Comparison of ENCODE assay signal across 28 cellular contexts in genomic region chr1:8839990-8840389, GRCh38.
"Had no signal": no experiment of that assay in that cellular context is flagged by ENCODE, and none has a peak within 500 bp of the region (broad histone marks: within the 10 kb centered on the region; RNA-seq: fewer than 3 reads in every experiment).

No MANE protein-coding gene starts in this region.

- H3K27me3 Mint-ChIP-seq: effector memory CD8-positive, alpha-beta T cell had no signal

- H3K36me3 ChIP-seq: colonic mucosa, esophagus squamous epithelium, gastrocnemius medialis, heart left ventricle, left lung, lower lobe of right lung had no signal

- H3K4me1 Mint-ChIP-seq: endodermal cell, immature natural killer cell had no signal

- H3K4me2 ChIP-seq: hepatocyte had no signal

- DNase-seq: cerebellar nuclear complex; colonic mucosa; cortex of kidney; effector CD8-positive, alpha-beta T cell; effector memory CD8-positive, alpha-beta T cell; endodermal cell; erythroblast; esophagus squamous epithelium; foreskin fibroblast; foreskin melanocyte; gastrocnemius medialis; glutamatergic neuron; heart left ventricle; hypothalamus; immature natural killer cell; islet precursor cell; left cardiac atrium; left lung; left ventricle myocardium superior; lower lobe of right lung; mesenchymal stem cell; mucosa of descending colon had no signal

- H3K27ac ChIP-seq: colonic mucosa, epithelial cell of prostate, esophagus squamous epithelium, gastrocnemius medialis, heart left ventricle, hepatocyte, left lung, lower lobe of right lung had no signal

- H3K27ac Mint-ChIP-seq: dendritic cell treated with granulocyte-macrophage colony-stimulating factor and Interleukin-4, amounts not matched to agents 40 ng/mL and 50 ng/mL, for 4 days; endodermal cell; immature natural killer cell; mesothelial cell of epicardium had no signal

- H2AFZ ChIP-seq: hepatocyte had no signal

- H3K4me1 ChIP-seq: colonic mucosa, left lung had no signal

- H3K4me3 Mint-ChIP-seq: dendritic cell treated with granulocyte-macrophage colony-stimulating factor and Interleukin-4, amounts not matched to agents 40 ng/mL and 50 ng/mL, for 4 days; effector memory CD8-positive, alpha-beta T cell; endodermal cell; immature natural killer cell; mesothelial cell of epicardium had no signal

- H3K4me3 ChIP-seq: colonic mucosa, esophagus squamous epithelium, gastrocnemius medialis, heart left ventricle, hepatocyte, left lung, lower lobe of right lung, mucosa of descending colon had no signal

- H3K79me2 ChIP-seq: hepatocyte had no signal

- ATAC-seq: effector memory CD8-positive, alpha-beta T cell; esophagus mucosa; gastrocnemius medialis; heart left ventricle; left cardiac atrium; left lung; left ventricle myocardium superior; lower lobe of right lung; mucosa of descending colon had no signal

- FAIRE-seq: endometrium had no signal

- H3K9me3 ChIP-seq: colonic mucosa, esophagus squamous epithelium, gastrocnemius medialis, heart left ventricle, left lung, lower lobe of right lung, mucosa of descending colon had no signal

- H3K27me3 ChIP-seq: colonic mucosa, esophagus squamous epithelium, gastrocnemius medialis, heart left ventricle, hepatocyte, left lung had no signal

- H3K36me3 Mint-ChIP-seq: mesothelial cell of epicardium had no signal

- H3K9me3 Mint-ChIP-seq: dendritic cell treated with granulocyte-macrophage colony-stimulating factor and Interleukin-4, amounts not matched to agents 40 ng/mL and 50 ng/mL, for 4 days; effector memory CD8-positive, alpha-beta T cell; immature natural killer cell had no signal
